ENCODE assay signal across 1 cellular context in genomic region chr1:233290609-233291008, GRCh38.
TF ChIP-seq lines count a peak whose summit lies in the region.

No MANE protein-coding gene starts in this region.

TF ChIP-seq in GM23338, 12 proteins besides CTCF, POLR2A, EP300 and RAD21 (continued from another document):
- TF ChIP-seq ZNF462 (CRISPR knock-in tag; IDR thresholded peaks at IDR 0.05) (no peak), EZH2phosphoT487 (IDR thresholded peaks at IDR 0.05; ENCODE audit: unreplicated experiment) (no peak)
